ENCODE assay signal across 26 cellular contexts in the genomic region with DNA sequence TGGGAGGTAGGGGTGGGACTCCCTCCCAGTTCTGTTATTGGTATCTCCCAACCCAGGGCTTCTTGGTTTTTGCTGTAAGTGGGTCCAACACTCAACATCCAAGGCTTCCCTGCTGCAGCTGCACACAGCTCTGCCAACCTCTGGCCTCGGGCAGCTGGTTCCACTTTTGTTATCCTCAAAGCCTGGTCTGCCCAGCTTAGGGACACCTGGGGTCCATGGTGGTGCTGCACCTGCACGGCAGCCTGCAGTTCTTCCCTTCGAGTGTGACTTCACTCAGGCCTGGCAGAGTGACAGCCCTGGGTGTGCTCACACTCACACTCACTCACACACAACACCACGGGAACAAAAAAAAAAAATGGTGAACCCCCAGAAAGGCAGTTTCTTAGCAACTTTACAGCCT. TPM values are rescaled to one million over a fixed set of nuclear protein-coding genes. Genes with fewer than 3 reads are reported as not detected.
"Had no signal": no experiment of that assay in that cellular context is flagged by ENCODE, and none has a peak within 500 bp of the region (broad histone marks: within the 10 kb centered on the region; RNA-seq: fewer than 3 reads in every experiment).

No MANE protein-coding gene starts in this region.

- H3K27me3 ChIP-seq: breast epithelium, MG63 had no signal

- H3K36me3 ChIP-seq: breast epithelium, WERI-Rb-1 had no signal

- H3K4me3 ChIP-seq: breast epithelium, MG63, PC-9, SK-N-MC had no signal

- DNase-seq: activated CD4-positive, alpha-beta T cell treated with anti-CD3 and anti-CD28 coated beads for 36 hours; activated CD8-positive, alpha-beta memory T cell treated with anti-CD3 and anti-CD28 coated beads, Interleukin-2, amount 50 U/mL, for 4 hours; activated CD8-positive, alpha-beta T cell treated with anti-CD3 and anti-CD28 coated beads for 36 hours; activated effector memory CD4-positive, alpha-beta T cell treated with Interleukin-2 at 50 U/mL for 16 hours; activated naive CD4-positive, alpha-beta T cell; activated T-cell treated with anti-CD3 and anti-CD28 coated beads, Interleukin-2, amount 50 U/mL, for 1 hour; aorta; caudate nucleus; MG63; MV-4-11; NCI-H1092 treated with DMSO at 0.1 percent for 48 hours; NCI-H1417 treated with DMSO at 0.1 percent for 48 hours; NCI-H187 treated with DMSO at 0.1 percent for 48 hours; NCI-H2081 treated with DMSO at 0.1 percent for 48 hours; NCI-H2227 treated with DMSO at 0.1 percent for 48 hours; NCI-H510A; NCI-H526 treated with DMSO at 0.1 percent for 48 hours; PC-9; T-helper 1 cell; WERI-Rb-1 had no signal

- H3K9me3 ChIP-seq: breast epithelium, MG63 had no signal

- H3K9me3 Mint-ChIP-seq: activated CD8-positive, alpha-beta T cell treated with anti-CD3 and anti-CD28 coated beads for 36 hours; activated naive CD4-positive, alpha-beta T cell treated with anti-CD3 and anti-CD28 coated beads, Interleukin-2, amount 50 U/mL, for 24 hours had no signal

- H3K27ac Mint-ChIP-seq: activated CD4-positive, alpha-beta T cell treated with anti-CD3 and anti-CD28 coated beads for 36 hours; activated CD8-positive, alpha-beta T cell treated with anti-CD3 and anti-CD28 coated beads for 36 hours; activated naive CD4-positive, alpha-beta T cell treated with anti-CD3 and anti-CD28 coated beads, Interleukin-2, amount 50 U/mL, for 24 hours; activated T-helper 1 cell treated with anti-CD3 and anti-CD28 coated beads, Interleukin-12 subunit alpha, Interleukin-12 subunit beta, Interleukin-2, Interleukin-4 antibody, amounts not matched to agents 30 ng/mL and 10 ng/mL and 1 ng/mL, durations not matched to agents 14 hours and 24 hours and 36 hours had no signal

- H3K27ac ChIP-seq: breast epithelium, PC-9, SK-N-MC, WERI-Rb-1 had no signal

- H3K4me1 ChIP-seq: breast epithelium had no signal

- ATAC-seq: activated CD4-positive, alpha-beta T cell treated with anti-CD3 and anti-CD28 coated beads for 36 hours; activated CD8-positive, alpha-beta T cell treated with anti-CD3 and anti-CD28 coated beads for 36 hours had no signal

- H3K27me3 Mint-ChIP-seq: activated CD4-positive, alpha-beta T cell treated with anti-CD3 and anti-CD28 coated beads for 36 hours; activated CD8-positive, alpha-beta T cell treated with anti-CD3 and anti-CD28 coated beads for 36 hours; activated naive CD4-positive, alpha-beta T cell treated with anti-CD3 and anti-CD28 coated beads, Interleukin-2, amount 50 U/mL, for 24 hours had no signal

- H3K4me1 Mint-ChIP-seq: activated CD4-positive, alpha-beta T cell treated with anti-CD3 and anti-CD28 coated beads for 36 hours had no signal

- H3K4me3 Mint-ChIP-seq: activated CD4-positive, alpha-beta T cell treated with anti-CD3 and anti-CD28 coated beads for 36 hours; activated CD8-positive, alpha-beta T cell treated with anti-CD3 and anti-CD28 coated beads for 36 hours; activated naive CD4-positive, alpha-beta T cell treated with anti-CD3 and anti-CD28 coated beads, Interleukin-2, amount 50 U/mL, for 24 hours; activated T-helper 1 cell treated with anti-CD3 and anti-CD28 coated beads, Interleukin-12 subunit alpha, Interleukin-12 subunit beta, Interleukin-2, Interleukin-4 antibody, amounts not matched to agents 30 ng/mL and 10 ng/mL and 1 ng/mL, durations not matched to agents 14 hours and 24 hours and 36 hours had no signal

RNA-seq across cellular contexts. Expression of a gene that starts 47.6 kb away (rescaled TPM):
- total RNA-seq: activated CD4-positive, alpha-beta T cell treated with anti-CD3 and anti-CD28 coated beads for 36 hours; activated CD8-positive, alpha-beta T cell treated with anti-CD3 and anti-CD28 coated beads for 36 hours; activated T-helper 1 cell treated with anti-CD3 and anti-CD28 coated beads, Interleukin-12 subunit alpha, Interleukin-12 subunit beta, Interleukin-2, Interleukin-4 antibody, amounts not matched to agents 30 ng/mL and 10 ng/mL and 1 ng/mL, durations not matched to agents 14 hours and 24 hours and 36 hours; aorta; cerebellum; PC-9; T-helper 2 cell treated with Interferon-gamma antibody and Interleukin-4, amounts not matched to agents 100 ng/mL and 5 ng/mL, for 36 hours had no signal
